In the genomic region with DNA sequence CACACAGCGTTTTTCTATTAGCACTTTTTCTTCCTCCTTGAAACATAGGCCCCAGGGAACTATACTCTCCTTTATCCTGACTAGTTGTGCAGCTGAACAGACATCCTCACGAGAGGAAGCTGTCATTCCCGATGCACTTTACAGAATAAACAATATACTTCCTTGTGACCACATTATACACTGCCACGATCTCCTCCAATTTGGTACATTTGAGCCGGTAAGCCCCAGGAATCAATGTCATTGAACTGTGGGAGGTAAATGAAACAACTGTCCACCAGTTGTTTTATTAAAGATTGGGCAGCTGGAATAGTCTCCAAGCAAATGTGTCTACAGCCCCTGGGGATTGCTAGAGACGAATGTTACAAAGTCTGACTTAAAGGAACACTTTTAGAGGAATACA, we compare ENCODE assay signal across 27 cellular contexts.
"Had no signal": no experiment of that assay in that cellular context is flagged by ENCODE, and none has a peak within 500 bp of the region (broad histone marks: within the 10 kb centered on the region; RNA-seq: fewer than 3 reads in every experiment).

No MANE protein-coding gene starts in this region.

- H2AFZ ChIP-seq: hepatocyte had no signal

- H3K9me3 Mint-ChIP-seq: natural killer cell treated with Interleukin-12 subunit alpha and Interleukin-12 subunit beta and Interleukin-15 and Interleukin-18, amount 100 ng/mL, for 72 hours had no signal

- DNase-seq: activated CD4-positive, alpha-beta memory T cell treated with anti-CD3 and anti-CD28 coated beads, Interleukin-2, amount 10 ng/mL, durations not matched to agents 7 days and 5 days; activated CD4-positive, alpha-beta T cell treated with anti-CD3 and anti-CD28 coated beads, Interleukin-2, amount 10 ng/mL, durations not matched to agents 24 days and 14 days; activated CD8-positive, alpha-beta memory T cell treated with anti-CD3 and anti-CD28 coated beads, Interleukin-2, amount 10 ng/mL, durations not matched to agents 7 days and 5 days; activated effector memory CD4-positive, alpha-beta T cell treated with anti-CD3 and anti-CD28 coated beads, Interleukin-2, amount 50 U/mL, for 16 hours; activated naive CD4-positive, alpha-beta T cell treated with anti-CD3 and anti-CD28 coated beads, Interleukin-2, amount 50 U/mL, for 16 hours; activated naive CD8-positive, alpha-beta T cell treated with anti-CD3 and anti-CD28 coated beads, Interleukin-2, amount 50 U/mL, for 24 hours; activated T-cell treated with anti-CD3 and anti-CD28 coated beads for 4 hours; anterior cingulate cortex; body of pancreas; effector CD4-positive, alpha-beta T cell; erythroblast; foreskin fibroblast; kidney glomerular epithelial cell; left ventricle myocardium inferior; nucleus accumbens; posterior cingulate gyrus; sigmoid colon; stimulated activated CD4-positive, alpha-beta T cell treated with anti-CD3 and anti-CD28 coated beads, Interleukin-2, amount 100 ng/mL, for 48 hours; stimulated activated CD8-positive, alpha-beta memory T cell treated with anti-CD3 and anti-CD28 coated beads, Interleukin-4, amount 100 ng/mL, for 48 hours; stimulated activated naive CD4-positive, alpha-beta T cell; upper lobe of right lung had no signal

- H3K4me1 ChIP-seq: body of pancreas, left ventricle myocardium inferior, sigmoid colon, upper lobe of right lung had no signal

- ATAC-seq: activated CD4-positive, CD25-positive, alpha-beta regulatory T cell treated with anti-CD3 and anti-CD28 coated beads, Interleukin-2, amount 50 U/mL, for 24 hours; activated CD8-positive, alpha-beta memory T cell treated with anti-CD3 and anti-CD28 coated beads, Interleukin-2, amount 10 ng/mL, durations not matched to agents 7 days and 5 days; activated naive CD8-positive, alpha-beta T cell treated with anti-CD3 and anti-CD28 coated beads, Interleukin-2, amount 50 U/mL, for 24 hours; body of pancreas; natural killer cell treated with Interleukin-12 subunit alpha and Interleukin-12 subunit beta and Interleukin-15 and Interleukin-18, amount 100 ng/mL, for 72 hours; upper lobe of right lung had no signal

- H3K4me2 ChIP-seq: hepatocyte had no signal

- H3K9me3 ChIP-seq: body of pancreas, left ventricle myocardium inferior, sigmoid colon, upper lobe of right lung had no signal

- H3K27me3 Mint-ChIP-seq: activated CD4-positive, alpha-beta memory T cell treated with anti-CD3 and anti-CD28 coated beads, Interleukin-2, amount 10 ng/mL, durations not matched to agents 7 days and 5 days; activated CD4-positive, alpha-beta T cell treated with anti-CD3 and anti-CD28 coated beads, Interleukin-2, amount 10 ng/mL, durations not matched to agents 24 days and 14 days; activated CD8-positive, alpha-beta memory T cell treated with anti-CD3 and anti-CD28 coated beads, Interleukin-2, amount 10 ng/mL, durations not matched to agents 7 days and 5 days; activated naive CD8-positive, alpha-beta T cell treated with anti-CD3 and anti-CD28 coated beads, Interleukin-2, amount 50 U/mL, for 24 hours had no signal

- H3K36me3 ChIP-seq: cardiac muscle cell, left ventricle myocardium inferior, sigmoid colon, upper lobe of right lung had no signal

- H3K27ac Mint-ChIP-seq: activated CD4-positive, alpha-beta memory T cell treated with anti-CD3 and anti-CD28 coated beads, Interleukin-2, amount 10 ng/mL, durations not matched to agents 7 days and 5 days; activated CD4-positive, alpha-beta T cell treated with anti-CD3 and anti-CD28 coated beads, Interleukin-2, amount 10 ng/mL, durations not matched to agents 24 days and 14 days; activated CD8-positive, alpha-beta memory T cell treated with anti-CD3 and anti-CD28 coated beads, Interleukin-2, amount 10 ng/mL, durations not matched to agents 7 days and 5 days; activated naive CD8-positive, alpha-beta T cell treated with anti-CD3 and anti-CD28 coated beads, Interleukin-2, amount 50 U/mL, for 24 hours; natural killer cell treated with Interleukin-12 subunit alpha and Interleukin-12 subunit beta and Interleukin-15 and Interleukin-18, amount 100 ng/mL, for 72 hours; T-helper 2 cell treated with Interferon-gamma antibody and Interleukin-4, amounts not matched to agents 5 μg/mL and 100 μg/mL, for 36 hours had no signal

- H3K27ac ChIP-seq: body of pancreas, cardiac muscle cell, hepatocyte, left ventricle myocardium inferior, sigmoid colon, upper lobe of right lung, VCaP had no signal

- H3K4me3 Mint-ChIP-seq: activated CD4-positive, alpha-beta memory T cell treated with anti-CD3 and anti-CD28 coated beads, Interleukin-2, amount 10 ng/mL, durations not matched to agents 7 days and 5 days; activated CD4-positive, alpha-beta T cell treated with anti-CD3 and anti-CD28 coated beads, Interleukin-2, amount 10 ng/mL, durations not matched to agents 24 days and 14 days; activated CD8-positive, alpha-beta memory T cell treated with anti-CD3 and anti-CD28 coated beads, Interleukin-2, amount 10 ng/mL, durations not matched to agents 7 days and 5 days; activated naive CD8-positive, alpha-beta T cell treated with anti-CD3 and anti-CD28 coated beads, Interleukin-2, amount 50 U/mL, for 24 hours; natural killer cell treated with Interleukin-12 subunit alpha and Interleukin-12 subunit beta and Interleukin-15 and Interleukin-18, amount 100 ng/mL, for 72 hours; T-helper 2 cell treated with Interferon-gamma antibody and Interleukin-4, amounts not matched to agents 5 μg/mL and 100 μg/mL, for 36 hours had no signal

- H3K4me3 ChIP-seq: body of pancreas, cardiac muscle cell, hepatocyte, left ventricle myocardium inferior, sigmoid colon, upper lobe of right lung had no signal

- H3K27me3 ChIP-seq: body of pancreas, cardiac muscle cell, hepatocyte, sigmoid colon, upper lobe of right lung had no signal

- H3K36me3 Mint-ChIP-seq: activated CD8-positive, alpha-beta memory T cell treated with anti-CD3 and anti-CD28 coated beads, Interleukin-2, amount 10 ng/mL, durations not matched to agents 7 days and 5 days; natural killer cell treated with Interleukin-12 subunit alpha and Interleukin-12 subunit beta and Interleukin-15 and Interleukin-18, amount 100 ng/mL, for 72 hours had no signal

- H3K4me1 Mint-ChIP-seq: activated CD4-positive, alpha-beta memory T cell treated with anti-CD3 and anti-CD28 coated beads, Interleukin-2, amount 10 ng/mL, durations not matched to agents 7 days and 5 days; activated CD4-positive, alpha-beta T cell treated with anti-CD3 and anti-CD28 coated beads, Interleukin-2, amount 10 ng/mL, durations not matched to agents 24 days and 14 days; activated CD8-positive, alpha-beta memory T cell treated with anti-CD3 and anti-CD28 coated beads, Interleukin-2, amount 10 ng/mL, durations not matched to agents 7 days and 5 days; activated naive CD8-positive, alpha-beta T cell treated with anti-CD3 and anti-CD28 coated beads, Interleukin-2, amount 50 U/mL, for 24 hours had no signal
